In the genomic region with DNA sequence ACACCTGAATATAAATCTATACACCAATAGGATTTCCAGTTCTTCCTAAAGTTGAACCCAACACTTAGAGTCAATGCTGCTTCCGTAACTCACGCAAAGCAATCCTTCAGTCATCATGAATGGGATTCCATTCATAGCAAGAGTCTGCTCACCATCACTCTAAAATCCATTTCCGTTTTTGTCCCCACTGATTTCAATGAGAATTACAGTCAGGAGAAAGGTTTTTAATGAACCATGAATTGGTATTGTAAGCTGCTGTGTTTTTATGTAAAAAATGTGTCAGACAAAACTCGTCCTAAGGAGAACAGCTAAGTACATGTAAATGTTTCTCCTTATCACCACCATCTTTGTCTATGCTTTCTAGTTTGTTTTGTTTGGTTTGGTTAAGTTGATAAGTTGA, we compare ENCODE assay signal across 20 cellular contexts.
"Had no signal": no experiment of that assay in that cellular context is flagged by ENCODE, and none has a peak within 500 bp of the region (broad histone marks: within the 10 kb centered on the region; RNA-seq: fewer than 3 reads in every experiment).

No MANE protein-coding gene starts in this region.

- H3K27me3 Mint-ChIP-seq: type B pancreatic cell had no signal

- H3K27ac Mint-ChIP-seq: endodermal cell; mesothelial cell of epicardium; natural killer cell treated with Interleukin-12 subunit alpha and Interleukin-12 subunit beta and Interleukin-15 and Interleukin-18, amount 100 ng/mL, for 72 hours; stimulated activated effector memory CD8-positive, alpha-beta T cell treated with anti-CD3 and anti-CD28 coated beads, Interleukin-12 subunit alpha, Interleukin-12 subunit beta, amount 100 ng/mL, for 72 hours; type B pancreatic cell had no signal

- H3K4me3 ChIP-seq: coronary artery, heart left ventricle, left ventricle myocardium inferior, prostate gland, right lobe of liver, suprapubic skin, thyroid gland had no signal

- H3K4me3 Mint-ChIP-seq: endodermal cell; mesothelial cell of epicardium; natural killer cell treated with Interleukin-12 subunit alpha and Interleukin-12 subunit beta and Interleukin-15 and Interleukin-18, amount 100 ng/mL, for 72 hours; stimulated activated effector memory CD8-positive, alpha-beta T cell treated with anti-CD3 and anti-CD28 coated beads, Interleukin-12 subunit alpha, Interleukin-12 subunit beta, amount 100 ng/mL, for 72 hours; type B pancreatic cell had no signal

- H3K4me1 Mint-ChIP-seq: stimulated activated effector memory CD8-positive, alpha-beta T cell treated with anti-CD3 and anti-CD28 coated beads, Interleukin-12 subunit alpha, Interleukin-12 subunit beta, amount 100 ng/mL, for 72 hours had no signal

- H3K27me3 ChIP-seq: heart left ventricle, right lobe of liver, suprapubic skin, thyroid gland had no signal

- ATAC-seq: heart left ventricle; natural killer cell treated with Interleukin-12 subunit alpha and Interleukin-12 subunit beta and Interleukin-15 and Interleukin-18, amount 100 ng/mL, for 72 hours; right lobe of liver; stimulated activated effector memory CD8-positive, alpha-beta T cell treated with anti-CD3 and anti-CD28 coated beads, Interleukin-12 subunit alpha, Interleukin-12 subunit beta, amount 100 ng/mL, for 72 hours; stimulated activated naive CD8-positive, alpha-beta T cell treated with anti-CD3 and anti-CD28 coated beads, Interleukin-15, Interleukin-2, amounts not matched to agents 100 U/mL and 50 U/mL, for 24 hours had no signal

- H3K36me3 ChIP-seq: heart left ventricle, left ventricle myocardium inferior, prostate gland, right lobe of liver, suprapubic skin, thyroid gland had no signal

- DNase-seq: effector CD4-positive, alpha-beta T cell; endodermal cell; heart left ventricle; hippocampal formation; islet precursor cell; left ventricle myocardium inferior; retina; right lobe of liver; stimulated activated CD4-positive, alpha-beta T cell treated with anti-CD3 and anti-CD28 coated beads, Interleukin-4, amount 100 ng/mL, for 1 hour; stimulated activated CD8-positive, alpha-beta memory T cell treated with anti-CD3 and anti-CD28 coated beads, Interleukin-4, amount 100 ng/mL, for 48 hours; stimulated activated naive CD8-positive, alpha-beta T cell treated with anti-CD3 and anti-CD28 coated beads, Interleukin-15, Interleukin-2, amounts not matched to agents 100 U/mL and 50 U/mL, for 24 hours; thyroid gland had no signal

- H3K79me2 ChIP-seq: parathyroid adenoma had no signal

- H2AFZ ChIP-seq: parathyroid adenoma had no signal

- H3K9me3 Mint-ChIP-seq: endodermal cell; stimulated activated effector memory CD8-positive, alpha-beta T cell treated with anti-CD3 and anti-CD28 coated beads, Interleukin-12 subunit alpha, Interleukin-12 subunit beta, amount 100 ng/mL, for 72 hours had no signal

- H3K4me1 ChIP-seq: left ventricle myocardium inferior, parathyroid adenoma, prostate gland, right lobe of liver, suprapubic skin, thyroid gland had no signal

- H3K36me3 Mint-ChIP-seq: mesothelial cell of epicardium; natural killer cell treated with Interleukin-12 subunit alpha and Interleukin-12 subunit beta and Interleukin-15 and Interleukin-18, amount 100 ng/mL, for 72 hours; stimulated activated effector memory CD8-positive, alpha-beta T cell treated with anti-CD3 and anti-CD28 coated beads, Interleukin-12 subunit alpha, Interleukin-12 subunit beta, amount 100 ng/mL, for 72 hours had no signal

- H3K27ac ChIP-seq: coronary artery, heart left ventricle, left ventricle myocardium inferior, parathyroid adenoma, prostate gland, right lobe of liver, suprapubic skin, thyroid gland had no signal

- H3K9ac ChIP-seq: parathyroid adenoma had no signal

- H3K9me3 ChIP-seq: heart left ventricle, left ventricle myocardium inferior, prostate gland, right lobe of liver, suprapubic skin, thyroid gland had no signal
